ENCODE assay signal across 11 cellular contexts in the genomic region with DNA sequence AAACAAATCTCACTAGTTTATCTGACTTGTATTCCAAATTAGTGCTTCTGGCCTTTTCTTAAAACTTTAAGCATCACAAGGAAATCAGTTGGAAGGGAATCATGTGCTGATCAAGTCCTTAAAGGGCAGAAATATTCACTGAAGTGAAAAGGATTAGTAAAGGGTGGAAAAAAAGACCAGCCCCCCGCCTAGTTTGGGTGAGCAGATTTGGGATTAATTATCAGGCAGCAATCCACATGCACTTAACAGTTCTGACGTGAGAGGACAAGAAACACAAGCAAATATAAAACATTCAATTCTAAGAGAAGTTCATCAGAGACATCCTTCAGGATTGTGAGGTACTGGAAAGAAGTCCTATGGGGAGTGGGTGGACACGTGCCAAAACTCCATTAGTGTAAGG.
"Had no signal": no experiment of that assay in that cellular context is flagged by ENCODE, and none has a peak within 500 bp of the region (broad histone marks: within the 10 kb centered on the region; RNA-seq: fewer than 3 reads in every experiment).

A gene with protein sequence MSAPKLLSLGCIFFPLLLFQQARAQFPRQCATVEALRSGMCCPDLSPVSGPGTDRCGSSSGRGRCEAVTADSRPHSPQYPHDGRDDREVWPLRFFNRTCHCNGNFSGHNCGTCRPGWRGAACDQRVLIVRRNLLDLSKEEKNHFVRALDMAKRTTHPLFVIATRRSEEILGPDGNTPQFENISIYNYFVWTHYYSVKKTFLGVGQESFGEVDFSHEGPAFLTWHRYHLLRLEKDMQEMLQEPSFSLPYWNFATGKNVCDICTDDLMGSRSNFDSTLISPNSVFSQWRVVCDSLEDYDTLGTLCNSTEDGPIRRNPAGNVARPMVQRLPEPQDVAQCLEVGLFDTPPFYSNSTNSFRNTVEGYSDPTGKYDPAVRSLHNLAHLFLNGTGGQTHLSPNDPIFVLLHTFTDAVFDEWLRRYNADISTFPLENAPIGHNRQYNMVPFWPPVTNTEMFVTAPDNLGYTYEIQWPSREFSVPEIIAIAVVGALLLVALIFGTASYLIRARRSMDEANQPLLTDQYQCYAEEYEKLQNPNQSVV (plus strand): TSS at position 245 of the 400 bp plus-strand sequence. CDS start 612 bp downstream, outside the sequence.

- H3K27ac ChIP-seq: esophagus muscularis mucosa, pancreas had no signal

- H3K4me1 Mint-ChIP-seq: activated naive CD4-positive, alpha-beta T cell treated with anti-CD3 and anti-CD28 coated beads, Interleukin-2, amount 50 U/mL, for 24 hours; naive B cell; stimulated activated effector memory CD8-positive, alpha-beta T cell treated with anti-CD3 and anti-CD28 coated beads, Interleukin-12 subunit alpha, Interleukin-12 subunit beta, amount 100 ng/mL, for 72 hours had no signal

- ATAC-seq: pancreas; stimulated activated effector memory CD8-positive, alpha-beta T cell treated with anti-CD3 and anti-CD28 coated beads, Interleukin-12 subunit alpha, Interleukin-12 subunit beta, amount 100 ng/mL, for 72 hours had no signal

- H3K4me3 Mint-ChIP-seq: activated naive CD4-positive, alpha-beta T cell treated with anti-CD3 and anti-CD28 coated beads, Interleukin-2, amount 50 U/mL, for 24 hours; naive B cell; stimulated activated effector memory CD8-positive, alpha-beta T cell treated with anti-CD3 and anti-CD28 coated beads, Interleukin-12 subunit alpha, Interleukin-12 subunit beta, amount 100 ng/mL, for 72 hours had no signal

- H3K27me3 Mint-ChIP-seq: activated naive CD4-positive, alpha-beta T cell treated with anti-CD3 and anti-CD28 coated beads, Interleukin-2, amount 50 U/mL, for 24 hours; naive B cell had no signal

- H3K9me3 ChIP-seq: esophagus muscularis mucosa, pancreas had no signal

- H3K36me3 Mint-ChIP-seq: activated naive CD4-positive, alpha-beta T cell treated with anti-CD3 and anti-CD28 coated beads, Interleukin-2, amount 50 U/mL, for 24 hours; naive B cell; stimulated activated effector memory CD8-positive, alpha-beta T cell treated with anti-CD3 and anti-CD28 coated beads, Interleukin-12 subunit alpha, Interleukin-12 subunit beta, amount 100 ng/mL, for 72 hours had no signal

- H3K4me3 ChIP-seq: esophagus muscularis mucosa, lung, pancreas had no signal

- H3K27me3 ChIP-seq: esophagus muscularis mucosa, pancreas had no signal

- H3K36me3 ChIP-seq: esophagus muscularis mucosa, pancreas had no signal

- DNase-seq: activated CD4-positive, alpha-beta T cell treated with anti-CD3 and anti-CD28 coated beads, Interleukin-2, amount 50 U/mL, for 4 hours; activated CD4-positive, CD25-positive, alpha-beta regulatory T cell treated with anti-CD3 and anti-CD28 coated beads, Interleukin-2, amount 50 U/mL, for 72 hours; activated T-cell treated with anti-CD3 and anti-CD28 coated beads, Interleukin-2, amount 50 U/mL, for 1 hour; caudate nucleus; kidney glomerular epithelial cell; naive B cell; pancreas had no signal

- H3K27ac Mint-ChIP-seq: activated naive CD4-positive, alpha-beta T cell treated with anti-CD3 and anti-CD28 coated beads, Interleukin-2, amount 50 U/mL, for 24 hours; naive B cell; stimulated activated effector memory CD8-positive, alpha-beta T cell treated with anti-CD3 and anti-CD28 coated beads, Interleukin-12 subunit alpha, Interleukin-12 subunit beta, amount 100 ng/mL, for 72 hours had no signal

- H3K4me1 ChIP-seq: pancreas had no signal
